ENCODE assay signal across 9 cellular contexts in genomic region chr11:8811571-8811970, GRCh38.
DNase-seq lines count a peak whose midpoint lies in the region; ATAC-seq and TF ChIP-seq lines count a peak whose summit lies in the region.
"Had no signal": no experiment of that assay in that cellular context is flagged by ENCODE, and none has a peak within 500 bp of the region (broad histone marks: within the 10 kb centered on the region; RNA-seq: fewer than 3 reads in every experiment).

No MANE protein-coding gene starts in this region.

- DNase-seq in choroid plexus epithelial cell (ENCODE audit: low read depth) (peak; percentile 52), lung (ENCODE audit: low spot score) (no peak), substantia nigra (lab: John Stamatoyannopoulos, UW) (no peak), GM10266 (ENCODE audit: extremely low spot score) (no peak), NCI-H446 treated with DMSO at 0.1 percent for 48 hours (lab: John Stamatoyannopoulos, UW) (no peak)
- DNase-seq: NCI-H2107 had no signal

- H3K27me3 ChIP-seq in lung (ENCODE audit: control insufficient read depth, insufficient read depth): no peaks in the 10 kb centered on the region

- ATAC-seq in lung (ENCODE audit: insufficient read depth, low FRiP score) (no peak), HG03039 (IDR thresholded peaks at IDR 0.05; ENCODE audit: unreplicated experiment) (no peak), HG02759 (IDR thresholded peaks at IDR 0.05; ENCODE audit: unreplicated experiment) (no peak)

- no peak overlapping the region for H3K27ac ChIP-seq in HEK293 (ENCODE audit: extremely low read depth, low read depth, low read length)
- peak overlapping the region; percentile 83 to 91 for H3K27ac ChIP-seq in lung (ENCODE audit: low read depth in 1 of 2, low read length in 1 of 2)
- H3K27ac ChIP-seq in substantia nigra (ENCODE audit: low read depth, low read length, poor library complexity, severe bottlenecking): peak overlapping the region; percentile 73

- TF ChIP-seq CTCF in HEK293 (tag by site-specific recombination; IDR thresholded peaks at IDR 0.05) (no peak), choroid plexus epithelial cell (conservative IDR thresholded peaks at IDR 0.05; ENCODE audit: low read depth, low read length) (no peak), lung (IDR thresholded peaks at IDR 0.05; ENCODE audit: control extremely low read depth, extremely low read depth) (no peak), GM10266 (IDR thresholded peaks at IDR 0.05; ENCODE audit: control insufficient read depth, insufficient read depth, low read depth, missing control alignments) (no peak)

- CTCF ChIA-PET in HEK293 (lab: Yijun Ruan, JAX): interaction anchor here (0.6 to 1.7 kb wide), 4 partner anchors 27 to 1019 kb away, joined by 3 to 5 read pairs (median 3); no protein-coding TSS in a partner anchor

- WGBS in lung, 2 donors: 90 to 100% methylated on average over 1 of the region's 1 CpG

- H3K36me3 ChIP-seq in HEK293 (ENCODE audit: control insufficient read depth in 2 of 2, insufficient read depth in 1 of 2, low read length in 2 of 2): no peaks in the 10 kb centered on the region
- no peaks in the 10 kb centered on the region for H3K36me3 ChIP-seq in lung (ENCODE audit: control insufficient read depth in 2 of 2, insufficient read depth in 2 of 2, low read length in 2 of 2)

- H3K9me3 ChIP-seq in HEK293 (ENCODE audit: control insufficient read depth, insufficient read depth, low read depth, low read length) (no peaks in the 10 kb centered on the region), lung (ENCODE audit: control insufficient read depth in 2 of 2, insufficient read depth in 1 of 2, low read length in 1 of 2) (no peaks in the 10 kb centered on the region)

- H3K4me3 ChIP-seq in HEK293 (ENCODE audit: low read depth, low read length) (no peak overlapping the region), choroid plexus epithelial cell (ENCODE audit: low read depth, low read length) (no peak overlapping the region), lung (no peak overlapping the region)

- POLR2A ChIA-PET in HEK293 (lab: Yijun Ruan, JAX): no interaction called here

- H3K4me1 ChIP-seq in HEK293 (ENCODE audit: control insufficient read depth, insufficient read depth, low read length) (no peaks in the 10 kb centered on the region), lung (ENCODE audit: control insufficient read depth in 2 of 2, insufficient read depth in 2 of 2, low read length in 2 of 2) (peaks cover 20 to 26% of the 10 kb centered on the region in 2 donors)

TF ChIP-seq in HEK293, 187 proteins besides CTCF, POLR2A, EP300 and RAD21:
- TF ChIP-seq MYNN (tag by site-specific recombination; IDR thresholded peaks at IDR 0.05; ENCODE audit: borderline replicate concordance) (no peak), ZNF121 (tag by site-specific recombination; IDR thresholded peaks at IDR 0.05) (0 out of 2 replicates have a peak, but pooled peaks have one; percentile 30)
